In the genomic region with DNA sequence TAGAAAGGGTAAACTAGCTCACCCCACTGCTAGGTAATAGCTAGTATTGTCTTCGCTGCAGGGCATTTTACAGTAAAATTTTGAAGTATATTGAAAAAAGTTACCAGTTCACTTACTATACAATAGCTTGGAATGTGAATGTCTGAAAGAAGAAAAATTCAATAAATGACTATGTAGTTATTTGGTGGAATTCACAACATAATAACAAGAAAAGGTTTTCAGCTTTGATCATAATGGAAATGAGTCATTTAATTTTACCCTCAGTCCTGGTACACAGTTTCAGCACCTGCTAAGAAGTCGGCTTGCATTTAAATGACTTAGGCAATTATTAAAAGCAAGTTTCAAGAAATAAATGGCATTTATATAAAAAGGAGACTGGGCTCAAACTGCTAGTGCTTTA, we compare ENCODE assay signal across 13 cellular contexts.
DNase-seq lines count a peak whose midpoint lies in the region; ATAC-seq and TF ChIP-seq lines count a peak whose summit lies in the region.
"Had no signal": no experiment of that assay in that cellular context is flagged by ENCODE, and none has a peak within 500 bp of the region (broad histone marks: within the 10 kb centered on the region; RNA-seq: fewer than 3 reads in every experiment).

No MANE protein-coding gene starts in this region.

- peak; percentile 93 for ATAC-seq in GM18909 (IDR thresholded peaks at IDR 0.05; ENCODE audit: poor library complexity, unreplicated experiment)
- peak; percentile 68 for ATAC-seq in GM21528 (IDR thresholded peaks at IDR 0.05; ENCODE audit: low FRiP score, unreplicated experiment)
- ATAC-seq in HG03060 (IDR thresholded peaks at IDR 0.05; ENCODE audit: low read depth, unreplicated experiment), result peak; percentile 83
- ATAC-seq in GM23338, result no peak

- no peak overlapping the region for H3K4me3 Mint-ChIP-seq in GM23338
- H3K4me3 Mint-ChIP-seq: activated naive CD4-positive, alpha-beta T cell treated with anti-CD3 and anti-CD28 coated beads, Interleukin-2, amount 50 U/mL, for 24 hours; CD4-positive, CD25-positive, alpha-beta regulatory T cell; T-helper 1 cell treated with Interleukin-12 subunit alpha and Interleukin-12 subunit beta and Interleukin-4 antibody, amounts not matched to agents 30 μg/mL and 1 μg/mL, for 36 hours had no signal

- peaks cover under 1% of the 10 kb centered on the region for H3K27me3 Mint-ChIP-seq in GM23338 (ENCODE audit: insufficient read depth, low read depth, poor library complexity)
- H3K27me3 Mint-ChIP-seq: activated naive CD4-positive, alpha-beta T cell treated with anti-CD3 and anti-CD28 coated beads, Interleukin-2, amount 50 U/mL, for 24 hours; CD4-positive, CD25-positive, alpha-beta regulatory T cell had no signal

- H3K4me1 ChIP-seq in Karpas-422 (ENCODE audit: low read length) (peaks cover 37% of the 10 kb centered on the region), GM23338 (ENCODE audit: insufficient read depth) (no peaks in the 10 kb centered on the region)

- peaks cover under 1% of the 10 kb centered on the region; the same call in 1 of the 3 replicates for H3K4me1 Mint-ChIP-seq in GM23338
- H3K4me1 Mint-ChIP-seq: activated naive CD4-positive, alpha-beta T cell treated with anti-CD3 and anti-CD28 coated beads, Interleukin-2, amount 50 U/mL, for 24 hours had no signal

- H4K20me1 ChIP-seq in Karpas-422 (ENCODE audit: insufficient read depth, low read depth, low read length) (no peaks in the 10 kb centered on the region), GM23338 (replicated peaks; ENCODE audit: insufficient read depth) (no peaks in the 10 kb centered on the region)

- no peaks in the 10 kb centered on the region for H3K27me3 ChIP-seq in Karpas-422 (ENCODE audit: low read length)
- no peaks in the 10 kb centered on the region for H3K27me3 ChIP-seq in GM23338 (ENCODE audit: insufficient read depth)

- no peaks in the 10 kb centered on the region for H3F3A ChIP-seq in GM23338 (replicated peaks; ENCODE audit: low read depth)

- H3K36me3 ChIP-seq in Karpas-422 (ENCODE audit: insufficient read depth, low read length) (peaks cover 3% of the 10 kb centered on the region), GM23338 (ENCODE audit: insufficient read depth) (no peaks in the 10 kb centered on the region)

- H3K9me2 ChIP-seq in Karpas-422 (replicated peaks; ENCODE audit: insufficient read depth, low read length) (no peaks in the 10 kb centered on the region), GM23338 (ENCODE audit: insufficient read depth) (no peaks in the 10 kb centered on the region)

- H2AFZ ChIP-seq in Karpas-422 (ENCODE audit: low read length), result no peak overlapping the region
- H2AFZ ChIP-seq in GM23338, result no peak overlapping the region

- no peak for TF ChIP-seq CTCF in GM23338 (conservative IDR thresholded peaks at IDR 0.05; ENCODE audit: low read depth in 2 of 2)

- peaks cover 6% of the 10 kb centered on the region for H3K36me3 Mint-ChIP-seq in GM23338 (ENCODE audit: low read depth)

- H3K4me2 ChIP-seq in Karpas-422 (ENCODE audit: low read depth, low read length, poor library complexity, severe bottlenecking) (peak overlapping the region; percentile 23), GM23338 (no peak overlapping the region)

- H3K27ac ChIP-seq in Karpas-422 (ENCODE audit: low read length), result peak overlapping the region; percentile 77
- no peak overlapping the region for H3K27ac ChIP-seq in GM23338 (ENCODE audit: low read depth)

- H3K9me3 Mint-ChIP-seq in GM23338, result peaks cover 4% of the 10 kb centered on the region; the same call in 2 of the 3 replicates
- H3K9me3 Mint-ChIP-seq: activated naive CD4-positive, alpha-beta T cell treated with anti-CD3 and anti-CD28 coated beads, Interleukin-2, amount 50 U/mL, for 24 hours had no signal

- H3K9me3 ChIP-seq in Karpas-422 (ENCODE audit: low read length), result no peaks in the 10 kb centered on the region

- DNase-seq in Karpas-422 (peak; percentile 57), HUDEP-2 (lab: John Stamatoyannopoulos, UW; ENCODE audit: unreplicated experiment in 76 of 76) (no peak), OCI-M1 (lab: John Stamatoyannopoulos, UW) (no peak), GM23338 (ENCODE audit: low spot score) (no peak)
- no peak for DNase-seq in stimulated activated CD4-positive, alpha-beta T cell treated with anti-CD3 and anti-CD28 coated beads, Interleukin-12 subunit alpha, Interleukin-12 subunit beta, amount 100 ng/mL, for 4 hours
- DNase-seq: activated CD4-positive, alpha-beta T cell treated with anti-CD3 and anti-CD28 coated beads, Interleukin-2, amount 50 U/mL, for 48 hours; H7 had no signal

- H3K27ac Mint-ChIP-seq in GM23338, result no peak overlapping the region
- H3K27ac Mint-ChIP-seq: activated naive CD4-positive, alpha-beta T cell treated with anti-CD3 and anti-CD28 coated beads, Interleukin-2, amount 50 U/mL, for 24 hours; T-helper 1 cell treated with Interleukin-12 subunit alpha and Interleukin-12 subunit beta and Interleukin-4 antibody, amounts not matched to agents 30 μg/mL and 1 μg/mL, for 36 hours had no signal

- H3K9ac ChIP-seq in Karpas-422 (ENCODE audit: low read length), result no peak overlapping the region

- H3K79me2 ChIP-seq in Karpas-422 (ENCODE audit: low read length) (no peaks in the 10 kb centered on the region), GM23338 (replicated peaks; ENCODE audit: insufficient read depth) (no peaks in the 10 kb centered on the region)

- H3K4me3 ChIP-seq in Karpas-422 (ENCODE audit: low read length), result no peak overlapping the region
- no peak overlapping the region for H3K4me3 ChIP-seq in GM23338

TF ChIP-seq in GM23338, 12 proteins besides CTCF, POLR2A, EP300 and RAD21 (continues in another document):
- TF ChIP-seq POLR2AphosphoS5 (IDR thresholded peaks at IDR 0.05; ENCODE audit: low read depth), result no peak
- TF ChIP-seq JUNB (IDR thresholded peaks at IDR 0.05; ENCODE audit: unreplicated experiment), result no peak
- no peak for TF ChIP-seq ZNF114 (CRISPR knock-in tag; IDR thresholded peaks at IDR 0.05)
- TF ChIP-seq NANOG (IDR thresholded peaks at IDR 0.05; ENCODE audit: borderline replicate concordance), result no peak
- TF ChIP-seq STAT1 (IDR thresholded peaks at IDR 0.05; ENCODE audit: unreplicated experiment), result no peak
- TF ChIP-seq REST (IDR thresholded peaks at IDR 0.05; ENCODE audit: unreplicated experiment), result no peak
- TF ChIP-seq ZNF331 (CRISPR knock-in tag; IDR thresholded peaks at IDR 0.05; ENCODE audit: low read depth), result no peak
- TF ChIP-seq, protein P1, sequence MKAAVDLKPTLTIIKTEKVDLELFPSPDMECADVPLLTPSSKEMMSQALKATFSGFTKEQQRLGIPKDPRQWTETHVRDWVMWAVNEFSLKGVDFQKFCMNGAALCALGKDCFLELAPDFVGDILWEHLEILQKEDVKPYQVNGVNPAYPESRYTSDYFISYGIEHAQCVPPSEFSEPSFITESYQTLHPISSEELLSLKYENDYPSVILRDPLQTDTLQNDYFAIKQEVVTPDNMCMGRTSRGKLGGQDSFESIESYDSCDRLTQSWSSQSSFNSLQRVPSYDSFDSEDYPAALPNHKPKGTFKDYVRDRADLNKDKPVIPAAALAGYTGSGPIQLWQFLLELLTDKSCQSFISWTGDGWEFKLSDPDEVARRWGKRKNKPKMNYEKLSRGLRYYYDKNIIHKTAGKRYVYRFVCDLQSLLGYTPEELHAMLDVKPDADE (IDR thresholded peaks at IDR 0.05), result no peak
- no peak for TF ChIP-seq EZH2 (IDR thresholded peaks at IDR 0.05; ENCODE audit: low read depth, unreplicated experiment)
- no peak for TF ChIP-seq CREB1 (CRISPR knock-in tag; IDR thresholded peaks at IDR 0.05; ENCODE audit: low read depth)
